In the genomic region with DNA sequence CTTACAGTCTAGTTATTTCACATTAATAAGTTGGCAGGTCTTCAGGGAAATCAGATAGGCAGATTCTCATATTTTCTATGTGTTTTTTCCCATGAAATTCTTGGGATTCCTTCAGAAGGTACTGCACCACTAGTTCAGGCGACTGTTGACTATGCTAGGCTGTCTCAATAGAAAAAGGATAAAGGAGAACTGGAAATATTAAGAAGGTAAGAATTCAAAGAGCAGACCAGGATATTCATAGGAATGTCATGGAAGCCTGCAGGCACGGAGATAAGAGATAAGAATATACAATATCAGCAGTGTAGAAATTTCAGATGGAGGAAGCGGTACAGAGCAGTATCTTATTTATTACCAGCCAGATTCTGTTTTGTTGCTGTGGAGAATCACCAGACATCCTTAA, we compare ENCODE assay signal across 21 cellular contexts.
DNase-seq lines count a peak whose midpoint lies in the region; ATAC-seq, FAIRE-seq and TF ChIP-seq lines count a peak whose summit lies in the region.
"Had no signal": no experiment of that assay in that cellular context is flagged by ENCODE, and none has a peak within 500 bp of the region (broad histone marks: within the 10 kb centered on the region; RNA-seq: fewer than 3 reads in every experiment).

No MANE protein-coding gene starts in this region.

- no TSS peak for BruUV-seq in endothelial cell of umbilical vein (replicated peaks; lab: Mats Ljungman, UMichigan)

- 84% methylated on average over 3 of the region's 3 CpGs for WGBS in mesenchymal stem cell
- WGBS in GM23248 (ENCODE audit: low coverage in 1 of 2, low lambda C conversion rate in 2 of 2, missing lambda C conversion rate in 2 of 2), 2 experiments = 75 to 79% methylated on average over 3 of the region's 3 CpGs

- no peaks in the 10 kb centered on the region for H3K36me3 ChIP-seq in endothelial cell of umbilical vein (ENCODE audit: control insufficient read depth in 2 of 2, extremely low read depth in 1 of 2, insufficient read depth in 2 of 2, low read length in 2 of 2)
- no peaks in the 10 kb centered on the region for H3K36me3 ChIP-seq in mesenchymal stem cell (ENCODE audit: control insufficient read depth in 1 of 2, insufficient read depth in 2 of 2, low read depth in 1 of 2, low read length in 2 of 2)
- H3K36me3 ChIP-seq in GM23248 (ENCODE audit: low read depth) = no peaks in the 10 kb centered on the region
- H3K36me3 ChIP-seq: HAP-1, SJCRH30 had no signal

- no peak overlapping the region for H3K4me2 ChIP-seq in endothelial cell of umbilical vein (ENCODE audit: insufficient read depth, low read length)
- H3K4me2 ChIP-seq in mesenchymal stem cell (ENCODE audit: low read length, poor library complexity, severe bottlenecking) = no peak overlapping the region
- no peak overlapping the region for H3K4me2 ChIP-seq in GM23248 (ENCODE audit: unreplicated experiment)

- no peak overlapping the region for H4K8ac ChIP-seq in mesenchymal stem cell (ENCODE audit: low read length)

- H3K4me1 ChIP-seq in endothelial cell of umbilical vein (ENCODE audit: control insufficient read depth, extremely low read depth, insufficient read depth, low read length) (no peaks in the 10 kb centered on the region), mesenchymal stem cell (ENCODE audit: control insufficient read depth, insufficient read depth, low read depth, low read length) (no peaks in the 10 kb centered on the region), GM23248 (ENCODE audit: insufficient read depth) (no peaks in the 10 kb centered on the region)
- H3K4me1 ChIP-seq: SJCRH30 had no signal

- H2AFZ ChIP-seq in endothelial cell of umbilical vein (ENCODE audit: low read depth, low read length) (no peak overlapping the region), mesenchymal stem cell (ENCODE audit: low read depth, low read length) (no peak overlapping the region), GM23248 (no peak overlapping the region)

- no peak overlapping the region for H3K23ac ChIP-seq in mesenchymal stem cell (ENCODE audit: low read length in 2 of 2)

- CTCF ChIA-PET in endothelial cell of umbilical vein (lab: Charles Lee) = no interaction called here

- H3K9me1 ChIP-seq in endothelial cell of umbilical vein (replicated peaks; ENCODE audit: control insufficient read depth, extremely low read depth, insufficient read depth, low read length) = no peaks in the 10 kb centered on the region

- H3K27me3 ChIP-seq in endothelial cell of umbilical vein (ENCODE audit: control insufficient read depth in 2 of 2, insufficient read depth in 2 of 2, low read length in 2 of 2) (no peaks in the 10 kb centered on the region), mesenchymal stem cell (ENCODE audit: control insufficient read depth in 1 of 2, insufficient read depth in 1 of 2, low read length in 2 of 2) (no peaks in the 10 kb centered on the region), GM23248 (replicated peaks; ENCODE audit: insufficient read depth) (no peaks in the 10 kb centered on the region)
- H3K27me3 ChIP-seq: SJCRH30 had no signal

- no peak overlapping the region for H3K4ac ChIP-seq in mesenchymal stem cell (ENCODE audit: low read depth in 1 of 2, low read length in 2 of 2)

- POLR2A ChIA-PET in endothelial cell of umbilical vein (lab: Charles Lee) = no interaction called here

- H3K79me2 ChIP-seq in endothelial cell of umbilical vein (ENCODE audit: control insufficient read depth, insufficient read depth, low read length) (no peaks in the 10 kb centered on the region), GM23248 (ENCODE audit: insufficient read depth) (no peaks in the 10 kb centered on the region)

- no peaks in the 10 kb centered on the region for H3K9me2 ChIP-seq in GM23248 (ENCODE audit: insufficient read depth)

- no peak overlapping the region for H3K14ac ChIP-seq in mesenchymal stem cell (ENCODE audit: low read length in 2 of 2)

- ATAC-seq in GM19395 (IDR thresholded peaks at IDR 0.05; ENCODE audit: unreplicated experiment) = no peak

- H3K4me3 ChIP-seq in endothelial cell of umbilical vein (replicated peaks in 1 of 3; ENCODE audit: insufficient read depth in 1 of 3, low read depth in 1 of 3, low read length in 3 of 3) = no peak overlapping the region
- H3K4me3 ChIP-seq in mesenchymal stem cell (ENCODE audit: insufficient read depth in 1 of 2, low read depth in 1 of 2, low read length in 2 of 2) = no peak overlapping the region
- no peak overlapping the region for H3K4me3 ChIP-seq in GM23248
- H3K4me3 ChIP-seq: HAP-1, SJCRH30 had no signal

- DNase-seq in NCI-H226 (peak; percentile 73), endothelial cell of umbilical vein (ENCODE audit: low read depth, low spot score) (peak; percentile 95), mesenchymal stem cell (no peak), NCI-H1694 treated with DMSO at 0.1 percent for 48 hours (lab: John Stamatoyannopoulos, UW) (no peak), GM23248 (no peak)
- DNase-seq in activated naive CD4-positive, alpha-beta T cell (lab: John Stamatoyannopoulos, UW) = no peak
- DNase-seq: ACHN; AML-193; COR-L47; DMS153; IMR-90; Kasumi-1; NCI-H1105; NCI-H187 treated with DMSO at 0.1 percent for 48 hours; NCI-H446; NK-92 treated with Interleukin-12 subunit alpha and Interleukin-12 subunit beta, amount 100 ng/mL, for 24 hours; RPMI8226; SJCRH30 had no signal

- H4K20me1 ChIP-seq in endothelial cell of umbilical vein (replicated peaks; ENCODE audit: control insufficient read depth, extremely low read depth, insufficient read depth, low read length) (no peaks in the 10 kb centered on the region), GM23248 (ENCODE audit: insufficient read depth) (no peaks in the 10 kb centered on the region)

- peak overlapping the region; percentile 65 for H2AK5ac ChIP-seq in mesenchymal stem cell (ENCODE audit: low read length, severe bottlenecking)

- intact Hi-C loops in endothelial cell of umbilical vein (cut with micrococcal nuclease) = no loop called here

- TF ChIP-seq CTCF in endothelial cell of umbilical vein (IDR thresholded peaks at IDR 0.05; ENCODE audit: extremely low read depth in 1 of 2, insufficient read depth in 1 of 2, low read depth in 1 of 2, low read length in 2 of 2) = no peak

- no peak overlapping the region for H2BK12ac ChIP-seq in mesenchymal stem cell (ENCODE audit: low read length in 2 of 2)

- H3F3A ChIP-seq in GM23248 (ENCODE audit: insufficient read depth) = no peaks in the 10 kb centered on the region

- H3K9ac ChIP-seq in endothelial cell of umbilical vein (replicated peaks; ENCODE audit: extremely low read depth, insufficient read depth, low read length) (no peak overlapping the region), mesenchymal stem cell (ENCODE audit: low read length) (no peak overlapping the region), GM23248 (no peak overlapping the region)

- H3K27ac ChIP-seq in endothelial cell of umbilical vein (ENCODE audit: insufficient read depth, low read depth, low read length) (no peak overlapping the region), mesenchymal stem cell (ENCODE audit: low read length, poor library complexity, severe bottlenecking) (no peak overlapping the region), GM23248 (no peak overlapping the region)
- H3K27ac ChIP-seq: SJCRH30 had no signal

- H3K79me1 ChIP-seq in mesenchymal stem cell (replicated peaks; ENCODE audit: low read length, poor library complexity, severe bottlenecking) = no peaks in the 10 kb centered on the region

- dilution Hi-C loops in endothelial cell of umbilical vein (cut with MboI; ENCODE audit: extremely low pct_ligation_motif_present, low sequenced_read_pairs) = no loop called here

- H4K91ac ChIP-seq in mesenchymal stem cell (ENCODE audit: low read length) = no peak overlapping the region

- no peaks in the 10 kb centered on the region for H3K9me3 ChIP-seq in endothelial cell of umbilical vein (replicated peaks; ENCODE audit: control insufficient read depth, insufficient read depth, low read length)
- H3K9me3 ChIP-seq in mesenchymal stem cell (ENCODE audit: control insufficient read depth, low read length) = no peaks in the 10 kb centered on the region
- H3K9me3 ChIP-seq in GM23248 (ENCODE audit: low read depth) = no peaks in the 10 kb centered on the region
- H3K9me3 ChIP-seq: HAP-1, SJCRH30 had no signal

- H2BK5ac ChIP-seq in mesenchymal stem cell (ENCODE audit: low read depth, low read length, poor library complexity, severe bottlenecking) = no peak overlapping the region

- no peak overlapping the region for H2BK120ac ChIP-seq in mesenchymal stem cell (ENCODE audit: low read depth, low read length)

- in situ Hi-C loops in GM23248 (cut with MboI) = no loop called here

- peak; percentile 4 for FAIRE-seq in endothelial cell of umbilical vein (lab: Jason Lieb, UNC)
- FAIRE-seq: GM19239 had no signal

- no peak for TF ChIP-seq POLR2A in endothelial cell of umbilical vein (IDR thresholded peaks at IDR 0.05; ENCODE audit: low read depth, low read length)

- no peak overlapping the region for H3K18ac ChIP-seq in mesenchymal stem cell (ENCODE audit: low read depth in 1 of 2, low read length in 2 of 2)

- H2BK15ac ChIP-seq in mesenchymal stem cell (ENCODE audit: low read depth, poor library complexity, severe bottlenecking) = no peak overlapping the region

TF ChIP-seq in endothelial cell of umbilical vein, 7 proteins besides CTCF, POLR2A, EP300 and RAD21:
- TF ChIP-seq JUN (IDR thresholded peaks at IDR 0.05; ENCODE audit: borderline replicate concordance, insufficient read depth, insufficient read length, low read depth) (peak; percentile 7), EZH2 (IDR thresholded peaks at IDR 0.05; ENCODE audit: borderline replicate concordance, low read depth, low read length, severe bottlenecking) (no peak), POLR2AphosphoS5 (IDR thresholded peaks at IDR 0.05; ENCODE audit: insufficient read depth, low read depth, low read length) (no peak)
TF ChIP-seq in endothelial cell of umbilical vein: peak in this region for 1.

Comparison
In these comparisons a context has a peak if more than half of its experiments do, and no peak if none do; other contexts are left out.
1. DNase-seq: peak in NCI-H226 (single experiment) and endothelial cell of umbilical vein (single experiment); none in mesenchymal stem cell (single experiment), NCI-H1694 treated with DMSO at 0.1 percent for 48 hours (single experiment), activated naive CD4-positive, alpha-beta T cell (0 of 4) and GM23248 (single experiment).